In the genomic region with DNA sequence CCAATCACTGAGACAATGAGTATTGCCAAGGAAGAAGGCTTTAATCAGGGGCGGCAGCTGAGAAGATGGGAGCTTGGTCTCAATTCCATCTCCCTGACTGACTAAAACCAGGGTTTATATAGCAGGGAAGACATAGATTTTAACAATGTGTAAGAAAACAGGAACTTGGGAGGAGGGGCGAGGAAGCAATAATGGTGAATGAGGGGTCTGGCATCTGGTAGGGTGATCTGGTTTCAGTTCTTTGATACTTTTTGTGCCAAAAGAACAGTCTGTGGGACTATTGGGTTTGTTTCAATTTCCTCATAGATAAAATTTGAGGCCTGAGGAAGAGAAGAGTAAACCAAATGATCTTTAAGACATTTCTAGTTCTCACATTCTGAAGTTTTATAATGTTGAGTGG, we compare ENCODE assay signal across 10 cellular contexts.
DNase-seq lines count a peak whose midpoint lies in the region; ATAC-seq lines count a peak whose summit lies in the region.
"Had no signal": no experiment of that assay in that cellular context is flagged by ENCODE, and none has a peak within 500 bp of the region (broad histone marks: within the 10 kb centered on the region; RNA-seq: fewer than 3 reads in every experiment).

No MANE protein-coding gene starts in this region.

- peak; percentile 13 for DNase-seq in EH (ENCODE audit: low read depth)
- peak; percentile 27 for DNase-seq in NCI-H69 (lab: John Stamatoyannopoulos, UW)
- DNase-seq in fibroblast of gingiva (ENCODE audit: low read depth), result peak; percentile 33
- DNase-seq in iPS-NIHi7 (ENCODE audit: extremely low spot score), result no peak
- no peak for DNase-seq in cortex of kidney (lab: John Stamatoyannopoulos, UW)
- no peak for DNase-seq in NCI-H774 (lab: John Stamatoyannopoulos, UW)
- DNase-seq: anterior cingulate cortex, tibial artery had no signal

- ATAC-seq in GM21717 (IDR thresholded peaks at IDR 0.05; ENCODE audit: unreplicated experiment), result peak; percentile 18
- no peak for ATAC-seq in GM18858 (IDR thresholded peaks at IDR 0.05; ENCODE audit: unreplicated experiment)

Comparison
In these comparisons a context has a peak if more than half of its experiments do, and no peak if none do; other contexts are left out.
1. DNase-seq: peak in EH (single experiment), NCI-H69 (single experiment) and fibroblast of gingiva (single experiment); none in iPS-NIHi7 (single experiment), cortex of kidney (single experiment) and NCI-H774 (single experiment).